In the genomic region with DNA sequence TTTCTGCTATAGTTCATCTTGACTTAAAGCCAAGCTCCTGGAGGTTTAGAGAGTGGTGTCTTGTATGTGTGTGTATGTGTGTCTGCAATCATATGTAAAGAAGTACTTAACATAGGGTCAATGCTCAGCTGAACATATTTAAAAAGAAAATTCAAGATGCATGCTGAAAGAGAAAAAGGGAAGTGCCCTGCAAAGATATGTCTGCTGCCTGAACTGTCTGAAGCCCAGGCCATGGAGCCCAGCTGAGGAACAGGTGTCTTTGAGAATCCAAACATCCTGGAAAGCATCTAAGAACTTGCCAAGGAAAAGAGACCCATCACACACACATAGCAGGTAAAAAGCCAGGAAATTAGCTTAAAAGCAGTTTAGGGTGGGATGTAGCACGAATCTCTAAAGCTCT, we compare ENCODE assay signal across 1 cellular context.
A peak's percentile ranks its signal among the peaks of the same experiment; 100 is the strongest.
TF ChIP-seq lines count a peak whose summit lies in the region.

No MANE protein-coding gene starts in this region.

TF ChIP-seq in K562, 482 proteins besides CTCF, POLR2A, EP300 and RAD21 (continued from another document):
- TF ChIP-seq, protein P1, sequence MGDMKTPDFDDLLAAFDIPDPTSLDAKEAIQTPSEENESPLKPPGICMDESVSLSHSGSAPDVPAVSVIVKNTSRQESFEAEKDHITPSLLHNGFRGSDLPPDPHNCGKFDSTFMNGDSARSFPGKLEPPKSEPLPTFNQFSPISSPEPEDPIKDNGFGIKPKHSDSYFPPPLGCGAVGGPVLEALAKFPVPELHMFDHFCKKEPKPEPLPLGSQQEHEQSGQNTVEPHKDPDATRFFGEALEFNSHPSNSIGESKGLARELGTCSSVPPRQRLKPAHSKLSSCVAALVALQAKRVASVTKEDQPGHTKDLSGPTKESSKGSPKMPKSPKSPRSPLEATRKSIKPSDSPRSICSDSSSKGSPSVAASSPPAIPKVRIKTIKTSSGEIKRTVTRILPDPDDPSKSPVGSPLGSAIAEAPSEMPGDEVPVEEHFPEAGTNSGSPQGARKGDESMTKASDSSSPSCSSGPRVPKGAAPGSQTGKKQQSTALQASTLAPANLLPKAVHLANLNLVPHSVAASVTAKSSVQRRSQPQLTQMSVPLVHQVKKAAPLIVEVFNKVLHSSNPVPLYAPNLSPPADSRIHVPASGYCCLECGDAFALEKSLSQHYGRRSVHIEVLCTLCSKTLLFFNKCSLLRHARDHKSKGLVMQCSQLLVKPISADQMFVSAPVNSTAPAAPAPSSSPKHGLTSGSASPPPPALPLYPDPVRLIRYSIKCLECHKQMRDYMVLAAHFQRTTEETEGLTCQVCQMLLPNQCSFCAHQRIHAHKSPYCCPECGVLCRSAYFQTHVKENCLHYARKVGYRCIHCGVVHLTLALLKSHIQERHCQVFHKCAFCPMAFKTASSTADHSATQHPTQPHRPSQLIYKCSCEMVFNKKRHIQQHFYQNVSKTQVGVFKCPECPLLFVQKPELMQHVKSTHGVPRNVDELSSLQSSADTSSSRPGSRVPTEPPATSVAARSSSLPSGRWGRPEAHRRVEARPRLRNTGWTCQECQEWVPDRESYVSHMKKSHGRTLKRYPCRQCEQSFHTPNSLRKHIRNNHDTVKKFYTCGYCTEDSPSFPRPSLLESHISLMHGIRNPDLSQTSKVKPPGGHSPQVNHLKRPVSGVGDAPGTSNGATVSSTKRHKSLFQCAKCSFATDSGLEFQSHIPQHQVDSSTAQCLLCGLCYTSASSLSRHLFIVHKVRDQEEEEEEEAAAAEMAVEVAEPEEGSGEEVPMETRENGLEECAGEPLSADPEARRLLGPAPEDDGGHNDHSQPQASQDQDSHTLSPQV (IDR thresholded peaks at IDR 0.05) = 0 out of 2 replicates have a peak, but pooled peaks have one; percentile 20
- TF ChIP-seq, protein P2, sequence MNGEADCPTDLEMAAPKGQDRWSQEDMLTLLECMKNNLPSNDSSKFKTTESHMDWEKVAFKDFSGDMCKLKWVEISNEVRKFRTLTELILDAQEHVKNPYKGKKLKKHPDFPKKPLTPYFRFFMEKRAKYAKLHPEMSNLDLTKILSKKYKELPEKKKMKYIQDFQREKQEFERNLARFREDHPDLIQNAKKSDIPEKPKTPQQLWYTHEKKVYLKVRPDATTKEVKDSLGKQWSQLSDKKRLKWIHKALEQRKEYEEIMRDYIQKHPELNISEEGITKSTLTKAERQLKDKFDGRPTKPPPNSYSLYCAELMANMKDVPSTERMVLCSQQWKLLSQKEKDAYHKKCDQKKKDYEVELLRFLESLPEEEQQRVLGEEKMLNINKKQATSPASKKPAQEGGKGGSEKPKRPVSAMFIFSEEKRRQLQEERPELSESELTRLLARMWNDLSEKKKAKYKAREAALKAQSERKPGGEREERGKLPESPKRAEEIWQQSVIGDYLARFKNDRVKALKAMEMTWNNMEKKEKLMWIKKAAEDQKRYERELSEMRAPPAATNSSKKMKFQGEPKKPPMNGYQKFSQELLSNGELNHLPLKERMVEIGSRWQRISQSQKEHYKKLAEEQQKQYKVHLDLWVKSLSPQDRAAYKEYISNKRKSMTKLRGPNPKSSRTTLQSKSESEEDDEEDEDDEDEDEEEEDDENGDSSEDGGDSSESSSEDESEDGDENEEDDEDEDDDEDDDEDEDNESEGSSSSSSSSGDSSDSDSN (IDR thresholded peaks at IDR 0.05; ENCODE audit: borderline replicate concordance in 1 of 2, low read depth in 2 of 2, low read length in 2 of 2) = no peak
- TF ChIP-seq SPI1 (IDR thresholded peaks at IDR 0.05; ENCODE audit: borderline replicate concordance, low read depth, low read length) (peak; percentile 97), ILF3 (IDR thresholded peaks at IDR 0.05; ENCODE audit: borderline replicate concordance) (no peak), JUNB (CRISPR knock-in tag; conservative IDR thresholded peaks at IDR 0.05) (no peak), RCOR1 (IDR thresholded peaks at IDR 0.05; ENCODE audit: borderline replicate concordance in 1 of 2, low read depth in 2 of 2, low read length in 2 of 2) (no peak), RBBP5 (IDR thresholded peaks at IDR 0.05; ENCODE audit: borderline replicate concordance, insufficient read depth, low read length, poor library complexity, severe bottlenecking) (no peak), ARID2 (IDR thresholded peaks at IDR 0.05) (no peak), ZNF766 (CRISPR knock-in tag; conservative IDR thresholded peaks at IDR 0.05) (peak; percentile 43; the same call in 1 of the 2 replicates), GATAD2A (IDR thresholded peaks at IDR 0.05) (no peak), DACH1 (IDR thresholded peaks at IDR 0.05; ENCODE audit: partially characterized antibody) (no peak)
